In the genomic region with DNA sequence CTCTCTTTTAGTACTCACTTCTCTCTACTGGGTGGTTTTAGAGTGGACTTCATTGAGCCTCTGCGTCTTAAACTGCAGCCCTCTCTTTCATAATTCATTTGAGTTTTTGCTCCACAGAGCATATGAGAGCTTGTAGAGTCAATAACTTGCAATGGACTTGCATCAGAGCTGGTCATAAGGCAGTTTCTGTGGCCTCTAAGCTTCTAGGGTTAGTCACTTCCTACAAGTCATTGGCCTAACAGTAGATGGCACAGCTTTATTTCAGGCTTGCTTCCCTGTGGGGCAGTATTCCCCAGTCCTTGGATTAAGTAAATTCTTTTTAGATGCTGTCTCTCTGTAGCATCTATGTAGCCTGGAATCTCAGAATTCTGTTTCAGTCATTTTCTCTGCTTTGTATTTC, we compare ENCODE assay signal across 13 cellular contexts.
A peak's percentile ranks its signal among the peaks of the same experiment; 100 is the strongest.
DNase-seq lines count a peak whose midpoint lies in the region; FAIRE-seq and TF ChIP-seq lines count a peak whose summit lies in the region.
"Had no signal": no experiment of that assay in that cellular context is flagged by ENCODE, and none has a peak within 500 bp of the region (broad histone marks: within the 10 kb centered on the region; RNA-seq: fewer than 3 reads in every experiment).

No MANE protein-coding gene starts in this region.

- no peak for FAIRE-seq in small intestine (lab: Jason Lieb, UNC)

- peaks cover 2% of the 10 kb centered on the region for H3K9me3 Mint-ChIP-seq in activated naive CD4-positive, alpha-beta T cell treated with anti-CD3 and anti-CD28 coated beads, Interleukin-2, amount 10 ng/mL, durations not matched to agents 7 days and 5 days

- no peaks in the 10 kb centered on the region for H3K27me3 ChIP-seq in iPS DF 6.9 (ENCODE audit: control insufficient read depth, insufficient read depth, low read length)
- H3K27me3 ChIP-seq in small intestine (ENCODE audit: control insufficient read depth in 2 of 2, insufficient read depth in 2 of 2, low read length in 2 of 2), result no peaks in the 10 kb centered on the region

- no peak overlapping the region for H3K4me3 ChIP-seq in AG10803 (ENCODE audit: low read length)
- no peak overlapping the region for H3K4me3 ChIP-seq in iPS DF 6.9 (ENCODE audit: low read length)
- no peak overlapping the region for H3K4me3 ChIP-seq in small intestine (ENCODE audit: low read depth in 1 of 2, low read length in 2 of 2)
- H3K4me3 ChIP-seq: left ventricle myocardium inferior had no signal

- H3K36me3 ChIP-seq in iPS DF 6.9 (ENCODE audit: control insufficient read depth, insufficient read depth, low read length) (no peaks in the 10 kb centered on the region), small intestine (ENCODE audit: control insufficient read depth in 2 of 2, insufficient read depth in 2 of 2, low read length in 2 of 2) (no peaks in the 10 kb centered on the region)
- H3K36me3 ChIP-seq: left ventricle myocardium inferior had no signal

- CTCF ChIA-PET in activated naive CD4-positive, alpha-beta T cell treated with anti-CD3 and anti-CD28 coated beads, Interleukin-2, amount 10 ng/mL, durations not matched to agents 7 days and 5 days (lab: Charles Lee), result no interaction called here

- TF ChIP-seq CTCF in AG10803 (conservative IDR thresholded peaks at IDR 0.05; ENCODE audit: low read length), result 0 out of 2 replicates have a peak, but pooled peaks have one; percentile 11

- no CpG with 5 or more reads among the region's 1 CpG for WGBS in iPS DF 6.9 (ENCODE audit: insufficient coverage, insufficient read length)
- WGBS in small intestine, 3 donors, result 78 to 85% (median 85%) methylated on average over 1 of the region's 1 CpG

- H3K27me3 Mint-ChIP-seq in activated naive CD4-positive, alpha-beta T cell treated with anti-CD3 and anti-CD28 coated beads, Interleukin-2, amount 10 ng/mL, durations not matched to agents 7 days and 5 days, result no peaks in the 10 kb centered on the region
- H3K27me3 Mint-ChIP-seq: CD4-positive, alpha-beta memory T cell had no signal

- peak; percentile 60 for DNase-seq in AG10803 (ENCODE audit: low read depth)
- DNase-seq in HT1080 (ENCODE audit: low read depth), result peak; percentile 69
- peak; percentile 8 for DNase-seq in amniotic stem cell (lab: John Stamatoyannopoulos, UW)
- DNase-seq in iPS DF 6.9 (ENCODE audit: low read depth, low spot score), result peak; percentile 5
- no peak for DNase-seq in SW480 (ENCODE audit: low spot score)
- no peak for DNase-seq in small intestine
- no peak for DNase-seq in activated naive CD4-positive, alpha-beta T cell treated with anti-CD3 and anti-CD28 coated beads, Interleukin-2, amount 10 ng/mL, durations not matched to agents 7 days and 5 days
- DNase-seq in activated CD4-positive, alpha-beta T cell treated with anti-CD3 and anti-CD28 coated beads, Interleukin-2, amount 50 U/mL, for 1 hour, result no peak
- DNase-seq: activated T-cell treated with anti-CD3 and anti-CD28 coated beads for 4 hours; aorta; CD4-positive, alpha-beta memory T cell; left ventricle myocardium inferior; substantia nigra had no signal

- no peak overlapping the region for H3K27ac Mint-ChIP-seq in activated naive CD4-positive, alpha-beta T cell treated with anti-CD3 and anti-CD28 coated beads, Interleukin-2, amount 10 ng/mL, durations not matched to agents 7 days and 5 days
- H3K27ac Mint-ChIP-seq: CD4-positive, alpha-beta memory T cell had no signal

- H3K9me3 ChIP-seq in iPS DF 6.9 (ENCODE audit: control insufficient read depth, insufficient read depth, low read length) (no peaks in the 10 kb centered on the region), small intestine (ENCODE audit: control insufficient read depth, low read depth) (no peaks in the 10 kb centered on the region)
- H3K9me3 ChIP-seq: left ventricle myocardium inferior had no signal

- H3K36me3 Mint-ChIP-seq in activated naive CD4-positive, alpha-beta T cell treated with anti-CD3 and anti-CD28 coated beads, Interleukin-2, amount 10 ng/mL, durations not matched to agents 7 days and 5 days, result no peaks in the 10 kb centered on the region
- H3K36me3 Mint-ChIP-seq: CD4-positive, alpha-beta memory T cell had no signal

- no peaks in the 10 kb centered on the region for H3K4me1 Mint-ChIP-seq in activated naive CD4-positive, alpha-beta T cell treated with anti-CD3 and anti-CD28 coated beads, Interleukin-2, amount 10 ng/mL, durations not matched to agents 7 days and 5 days
- H3K4me1 Mint-ChIP-seq: CD4-positive, alpha-beta memory T cell had no signal

- H3K4me1 ChIP-seq in iPS DF 6.9 (ENCODE audit: control insufficient read depth, insufficient read depth, low read length) (no peaks in the 10 kb centered on the region), small intestine (ENCODE audit: control insufficient read depth in 2 of 2, insufficient read depth in 1 of 2, low read depth in 1 of 2, low read length in 1 of 2) (no peaks in the 10 kb centered on the region)
- H3K4me1 ChIP-seq: left ventricle myocardium inferior had no signal

- H3K27ac ChIP-seq in iPS DF 6.9 (ENCODE audit: low read length) (no peak overlapping the region), small intestine (ENCODE audit: low read depth in 1 of 2, low read length in 1 of 2) (no peak overlapping the region)
- H3K27ac ChIP-seq: left ventricle myocardium inferior had no signal

- H3K4me3 Mint-ChIP-seq in activated naive CD4-positive, alpha-beta T cell treated with anti-CD3 and anti-CD28 coated beads, Interleukin-2, amount 10 ng/mL, durations not matched to agents 7 days and 5 days, result no peak overlapping the region
- H3K4me3 Mint-ChIP-seq: CD4-positive, alpha-beta memory T cell had no signal

Comparison
In these comparisons a context has a peak if more than half of its experiments do, and no peak if none do; other contexts are left out.
1. DNase-seq: peak in AG10803 (single experiment), HT1080 (single experiment), amniotic stem cell (single experiment) and iPS DF 6.9 (single experiment); none in SW480 (single experiment), small intestine (single experiment), activated naive CD4-positive, alpha-beta T cell treated with anti-CD3 and anti-CD28 coated beads, Interleukin-2, amount 10 ng/mL, durations not matched to agents 7 days and 5 days (single experiment) and activated CD4-positive, alpha-beta T cell treated with anti-CD3 and anti-CD28 coated beads, Interleukin-2, amount 50 U/mL, for 1 hour (single experiment).